In the genomic region with DNA sequence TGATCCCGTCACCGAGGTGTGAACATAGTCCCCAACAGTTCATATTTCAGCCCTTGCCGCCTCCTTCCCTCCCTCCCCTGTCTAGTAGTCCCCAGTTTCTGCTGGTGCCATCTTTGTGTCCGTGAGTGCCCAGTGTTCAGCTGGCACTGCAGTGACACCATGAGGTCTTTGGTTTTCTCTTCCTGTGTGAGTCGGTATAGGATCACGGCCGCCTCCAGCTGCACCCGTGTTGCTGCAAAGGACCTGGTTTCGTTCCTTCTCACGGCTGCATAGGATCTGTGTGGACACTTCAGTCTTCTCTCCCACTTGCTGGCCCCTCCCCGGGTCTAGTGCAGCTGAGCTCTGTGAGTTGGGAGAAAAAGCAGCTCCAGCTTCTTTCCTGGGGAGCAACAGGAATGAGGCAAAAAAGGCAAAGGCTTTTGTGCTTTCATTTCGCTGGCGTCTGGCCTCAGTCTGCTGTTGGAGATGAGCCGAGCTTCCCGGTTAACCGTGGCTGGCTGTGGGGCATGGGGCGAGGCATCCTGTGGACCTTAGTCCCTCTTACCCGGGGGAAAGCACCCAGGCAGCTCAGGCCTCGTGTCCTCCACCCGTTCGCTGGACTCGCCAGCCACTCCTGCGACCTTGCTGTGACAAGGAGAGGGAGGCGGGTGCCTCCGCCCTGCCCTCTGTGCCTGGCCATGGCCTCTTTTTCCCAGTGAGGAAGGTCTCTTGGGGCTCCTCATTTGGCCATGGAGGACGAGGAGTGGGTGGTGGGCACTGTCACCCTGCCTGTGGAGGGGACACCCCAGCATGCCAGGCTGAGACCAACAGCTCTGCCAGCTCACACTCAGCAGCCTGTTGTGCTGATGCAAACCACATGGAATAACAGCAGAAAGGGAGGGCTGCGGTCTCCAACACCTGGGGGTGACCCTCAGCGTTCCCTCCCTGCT, we compare ENCODE assay signal across 16 cellular contexts.
DNase-seq lines count a peak whose midpoint lies in the region; ATAC-seq, FAIRE-seq and TF ChIP-seq lines count a peak whose summit lies in the region.
"Had no signal": no experiment of that assay in that cellular context is flagged by ENCODE, and none has a peak within 500 bp of the region (broad histone marks: within the 10 kb centered on the region; RNA-seq: fewer than 3 reads in every experiment).

No MANE protein-coding gene starts in this region.

- no peak for FAIRE-seq in kidney (lab: Jason Lieb, UNC)
- FAIRE-seq: RCC 7860, small intestine had no signal

- no peak overlapping the region for H3K4me3 Mint-ChIP-seq in activated T-cell treated with anti-CD3 and anti-CD28 coated beads, Interleukin-2, amount 50 U/mL, for 24 hours
- no peak overlapping the region for H3K4me3 Mint-ChIP-seq in type B pancreatic cell
- H3K4me3 Mint-ChIP-seq: stimulated activated memory B cell treated with anti-CD40 and anti-IgM and Interleukin-4, amounts not matched to agents 10 μg/mL and 1 μg/mL and 100 μg/mL, for 72 hours had no signal

- POLR2A ChIA-PET in Panc1 (lab: Charles Lee): no interaction called here

- H3K27me3 Mint-ChIP-seq in activated T-cell treated with anti-CD3 and anti-CD28 coated beads, Interleukin-2, amount 50 U/mL, for 24 hours: peaks cover 11% of the 10 kb centered on the region
- H3K27me3 Mint-ChIP-seq in type B pancreatic cell: peaks cover 36% of the 10 kb centered on the region

- no TSS peak for BruUV-seq in Panc1 (replicated peaks; lab: Mats Ljungman, UMichigan)

- H3K36me3 Mint-ChIP-seq in activated T-cell treated with anti-CD3 and anti-CD28 coated beads, Interleukin-2, amount 50 U/mL, for 24 hours (ENCODE audit: low read depth): no peaks in the 10 kb centered on the region
- H3K36me3 Mint-ChIP-seq in type B pancreatic cell: no peaks in the 10 kb centered on the region
- H3K36me3 Mint-ChIP-seq: stimulated activated memory B cell treated with anti-CD40 and anti-IgM and Interleukin-4, amounts not matched to agents 10 μg/mL and 1 μg/mL and 100 μg/mL, for 72 hours had no signal

- H3K4me3 ChIP-seq in Panc1 (ENCODE audit: low read depth in 2 of 2, low read length in 2 of 2): peak overlapping the region; percentile 39 to 54
- no peak overlapping the region for H3K4me3 ChIP-seq in kidney (ENCODE audit: low read length in 2 of 2)
- H3K4me3 ChIP-seq: upper lobe of left lung had no signal

- intact Hi-C loops in Panc1 (cut with micrococcal nuclease; ENCODE audit: unreplicated experiment) (no loop called here), kidney (cut with DNase I) (no loop called here)

- ATAC-seq in Panc1: peak; percentile 77
- ATAC-seq: stimulated activated memory B cell treated with anti-CD40 and anti-IgM and Interleukin-4, amounts not matched to agents 10 μg/mL and 1 μg/mL and 100 μg/mL, for 72 hours had no signal

- H3K4me1 Mint-ChIP-seq in activated T-cell treated with anti-CD3 and anti-CD28 coated beads, Interleukin-2, amount 50 U/mL, for 24 hours (ENCODE audit: low read depth): no peaks in the 10 kb centered on the region
- H3K4me1 Mint-ChIP-seq in type B pancreatic cell (ENCODE audit: unreplicated experiment): no peaks in the 10 kb centered on the region
- H3K4me1 Mint-ChIP-seq: stimulated activated memory B cell treated with anti-CD40 and anti-IgM and Interleukin-4, amounts not matched to agents 10 μg/mL and 1 μg/mL and 100 μg/mL, for 72 hours had no signal

- no peaks in the 10 kb centered on the region for H3K9me3 Mint-ChIP-seq in activated T-cell treated with anti-CD3 and anti-CD28 coated beads, Interleukin-2, amount 50 U/mL, for 24 hours
- no peaks in the 10 kb centered on the region for H3K9me3 Mint-ChIP-seq in type B pancreatic cell
- H3K9me3 Mint-ChIP-seq: stimulated activated memory B cell treated with anti-CD40 and anti-IgM and Interleukin-4, amounts not matched to agents 10 μg/mL and 1 μg/mL and 100 μg/mL, for 72 hours had no signal

- H3K4me1 ChIP-seq in Panc1 (ENCODE audit: control insufficient read depth, insufficient read depth, low read length): no peaks in the 10 kb centered on the region
- H3K4me1 ChIP-seq in kidney (ENCODE audit: control insufficient read depth in 1 of 2, insufficient read depth in 1 of 2, low read depth in 1 of 2, low read length in 2 of 2): no peaks in the 10 kb centered on the region
- H3K4me1 ChIP-seq: upper lobe of left lung had no signal

- CTCF ChIA-PET in Panc1 (lab: Charles Lee): no interaction called here

- TF ChIP-seq CTCF in Panc1 (IDR thresholded peaks at IDR 0.05) (no peak), kidney (IDR thresholded peaks at IDR 0.05; ENCODE audit: borderline replicate concordance, extremely low read depth, insufficient read depth) (no peak), type B pancreatic cell (conservative IDR thresholded peaks at IDR 0.05) (no peak)

- no peak overlapping the region for H3K27ac ChIP-seq in Panc1 (ENCODE audit: low read length)
- no peak overlapping the region for H3K27ac ChIP-seq in kidney (ENCODE audit: low read depth in 2 of 2, low read length in 2 of 2)
- H3K27ac ChIP-seq: upper lobe of left lung had no signal

- H3K9me3 ChIP-seq in Panc1 (ENCODE audit: control insufficient read depth, insufficient read depth, low read depth, low read length) (no peaks in the 10 kb centered on the region), kidney (ENCODE audit: control insufficient read depth in 1 of 2, low read length in 2 of 2) (no peaks in the 10 kb centered on the region)
- H3K9me3 ChIP-seq: upper lobe of left lung had no signal

- no peak overlapping the region for H3K27ac Mint-ChIP-seq in activated T-cell treated with anti-CD3 and anti-CD28 coated beads, Interleukin-2, amount 50 U/mL, for 24 hours
- H3K27ac Mint-ChIP-seq in type B pancreatic cell: no peak overlapping the region
- H3K27ac Mint-ChIP-seq: stimulated activated memory B cell treated with anti-CD40 and anti-IgM and Interleukin-4, amounts not matched to agents 10 μg/mL and 1 μg/mL and 100 μg/mL, for 72 hours had no signal

- H3K36me3 ChIP-seq in Panc1 (ENCODE audit: control insufficient read depth, insufficient read depth, low read length): no peaks in the 10 kb centered on the region
- no peaks in the 10 kb centered on the region for H3K36me3 ChIP-seq in kidney (ENCODE audit: control insufficient read depth in 1 of 2, insufficient read depth in 2 of 2, low read length in 2 of 2)
- H3K36me3 ChIP-seq: upper lobe of left lung had no signal

- H3K9ac ChIP-seq in kidney (ENCODE audit: low read length in 2 of 2): no peak overlapping the region

- peak; percentile 17 for DNase-seq in activated T-cell treated with anti-CD3 and anti-CD28 coated beads, Interleukin-2, amount 50 U/mL, for 24 hours
- DNase-seq in activated T-cell treated with anti-CD3 and anti-CD28 coated beads for 4 hours (no peak), Panc1 (ENCODE audit: low read depth, low spot score) (no peak), kidney (peak; percentile 40), type B pancreatic cell (ENCODE audit: extremely low spot score, unreplicated experiment) (peak; percentile 55), AG08395 (ENCODE audit: low spot score) (no peak), NAMALWA (ENCODE audit: low spot score) (no peak), iPS-NIHi7 (ENCODE audit: extremely low spot score) (no peak)
- DNase-seq: activated naive CD4-positive, alpha-beta T cell treated with Interleukin-2 at 50 U/mL for 16 hours; dermis blood vessel endothelial cell; erythroblast; GF-D8; small intestine had no signal

- H3K27me3 ChIP-seq in Panc1 (ENCODE audit: control insufficient read depth, insufficient read depth, low read length): no peaks in the 10 kb centered on the region
- H3K27me3 ChIP-seq: upper lobe of left lung had no signal

- in situ Hi-C loops in Panc1 (cut with HindIII; ENCODE audit: low pct_unique_long_range_greater_than_20kb, low sequenced_read_pairs): no loop called here

Comparison
In these comparisons a context has a peak if more than half of its experiments do, and no peak if none do; other contexts are left out.
1. DNase-seq: peak in activated T-cell treated with anti-CD3 and anti-CD28 coated beads, Interleukin-2, amount 50 U/mL, for 24 hours (single experiment), kidney (single experiment) and type B pancreatic cell (single experiment); none in activated T-cell treated with anti-CD3 and anti-CD28 coated beads for 4 hours (single experiment), Panc1 (single experiment), AG08395 (single experiment), NAMALWA (single experiment) and iPS-NIHi7 (single experiment).
2. H3K4me3 ChIP-seq: peak in Panc1 (2 of 2); none in kidney (0 of 2).